In the genomic region with DNA sequence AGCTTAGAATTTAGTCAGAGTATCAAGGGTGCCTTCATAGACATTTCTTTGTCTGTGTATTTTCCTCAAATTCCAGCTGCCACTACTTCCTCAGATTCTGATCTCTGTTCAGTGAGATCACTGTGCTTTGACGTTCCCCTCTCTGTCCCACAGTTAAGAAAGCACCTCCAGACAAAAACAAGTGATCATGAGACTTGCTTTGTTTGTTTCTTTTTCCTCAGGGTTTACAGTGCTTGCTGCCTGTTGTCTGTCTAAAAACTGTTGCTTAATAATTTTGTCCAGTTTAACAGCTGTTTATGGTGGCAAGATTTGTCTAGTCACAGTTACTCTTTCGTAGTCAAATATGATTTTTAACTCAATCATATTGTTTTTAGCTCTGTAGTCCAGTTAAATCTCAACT, we compare ENCODE assay signal across 17 cellular contexts. TPM values are rescaled to one million over a fixed set of nuclear protein-coding genes. Genes with fewer than 3 reads are reported as not detected.
DNase-seq lines count a peak whose midpoint lies in the region; ATAC-seq, FAIRE-seq and TF ChIP-seq lines count a peak whose summit lies in the region.
"Had no signal": no experiment of that assay in that cellular context is flagged by ENCODE, and none has a peak within 500 bp of the region (broad histone marks: within the 10 kb centered on the region; RNA-seq: fewer than 3 reads in every experiment).

No MANE protein-coding gene starts in this region.

- H2AFZ ChIP-seq in GM23338, result no peak overlapping the region
- H2AFZ ChIP-seq in astrocyte (ENCODE audit: low read depth, low read length), result no peak overlapping the region

- H3K4me2 ChIP-seq in GM23338, result no peak overlapping the region
- H3K4me2 ChIP-seq in astrocyte (ENCODE audit: low read length), result no peak overlapping the region

- H3K27ac Mint-ChIP-seq in GM23338 (peak overlapping the region; percentile 0; the same call in 1 of the 2 replicates), astrocyte (ENCODE audit: unreplicated experiment) (peak overlapping the region; percentile 61)
- H3K27ac Mint-ChIP-seq: activated CD4-positive, alpha-beta memory T cell treated with anti-CD3 and anti-CD28 coated beads for 36 hours had no signal

- H3K79me2 ChIP-seq in GM23338 (replicated peaks; ENCODE audit: insufficient read depth) (peaks cover 72% of the 10 kb centered on the region), astrocyte (ENCODE audit: insufficient read depth, low read length) (peaks cover 43% of the 10 kb centered on the region)

- no peaks in the 10 kb centered on the region for H3K36me3 ChIP-seq in GM23338 (ENCODE audit: insufficient read depth)
- no peaks in the 10 kb centered on the region for H3K36me3 ChIP-seq in astrocyte (ENCODE audit: insufficient read depth, low read length)
- peaks cover 0 to 19% of the 10 kb centered on the region in 2 donors for H3K36me3 ChIP-seq in gastroesophageal sphincter
- peaks cover 0 to 11% of the 10 kb centered on the region in 2 donors for H3K36me3 ChIP-seq in psoas muscle (ENCODE audit: insufficient read depth in 1 of 2, low read depth in 1 of 2)

- TF ChIP-seq POLR2A in gastroesophageal sphincter (IDR thresholded peaks at IDR 0.05), result no peak

- H3K4me1 ChIP-seq in GM23338 (ENCODE audit: insufficient read depth) (peaks cover 14% of the 10 kb centered on the region), astrocyte (ENCODE audit: insufficient read depth, low read length) (no peaks in the 10 kb centered on the region), gastroesophageal sphincter (peaks cover 0 to 6% (median 0%) of the 10 kb centered on the region in 3 donors), psoas muscle (peaks cover 15% of the 10 kb centered on the region)
- H3K4me1 ChIP-seq: BLaER1 treated with 17β-estradiol and CSF1 and Interleukin-3, amounts not matched to agents 10 nM and 100 nM had no signal

- 31 to 49% methylated on average over 2 of the region's 2 CpGs for WGBS in gastroesophageal sphincter (ENCODE audit: low coverage in 1 of 2), 2 donors
- 42 to 66% (median 49%) methylated on average over 2 of the region's 2 CpGs for WGBS in psoas muscle, 3 donors

- no peak for TF ChIP-seq EP300 in gastroesophageal sphincter (IDR thresholded peaks at IDR 0.05)

- no peaks in the 10 kb centered on the region for H3F3A ChIP-seq in GM23338 (replicated peaks; ENCODE audit: low read depth)

- H3K4me3 Mint-ChIP-seq in GM23338 (no peak overlapping the region), astrocyte (ENCODE audit: unreplicated experiment) (no peak overlapping the region)
- H3K4me3 Mint-ChIP-seq: activated CD4-positive, alpha-beta memory T cell treated with anti-CD3 and anti-CD28 coated beads for 36 hours had no signal

- H3K27me3 ChIP-seq in GM23338 (ENCODE audit: insufficient read depth), result no peaks in the 10 kb centered on the region
- H3K27me3 ChIP-seq in astrocyte (ENCODE audit: insufficient read depth, low read length), result no peaks in the 10 kb centered on the region
- H3K27me3 ChIP-seq in gastroesophageal sphincter, result no peaks in the 10 kb centered on the region
- H3K27me3 ChIP-seq in psoas muscle (ENCODE audit: insufficient read depth in 3 of 3, low read length in 2 of 3), result no peaks in the 10 kb centered on the region
- H3K27me3 ChIP-seq: BLaER1 treated with 17β-estradiol and CSF1 and Interleukin-3, amounts not matched to agents 10 nM and 100 nM had no signal

- H3K27ac ChIP-seq in GM23338 (ENCODE audit: low read depth) (no peak overlapping the region), astrocyte (ENCODE audit: low read depth, low read length) (no peak overlapping the region), gastroesophageal sphincter (no peak overlapping the region), psoas muscle (peak overlapping the region; percentile 25), coronary artery (no peak overlapping the region)
- H3K27ac ChIP-seq: BLaER1 treated with 17β-estradiol and CSF1 and Interleukin-3, amounts not matched to agents 10 nM and 100 nM had no signal

- no peaks in the 10 kb centered on the region for H3K9me3 ChIP-seq in astrocyte (ENCODE audit: insufficient read depth, low read depth, low read length)
- no peaks in the 10 kb centered on the region for H3K9me3 ChIP-seq in gastroesophageal sphincter
- no peaks in the 10 kb centered on the region for H3K9me3 ChIP-seq in psoas muscle
- H3K9me3 ChIP-seq: HAP-1 had no signal

- intact Hi-C loops in psoas muscle (cut with DNase I), result no loop called here

- H3K9me3 Mint-ChIP-seq in GM23338, result no peaks in the 10 kb centered on the region
- peaks cover 4% of the 10 kb centered on the region for H3K9me3 Mint-ChIP-seq in astrocyte (ENCODE audit: unreplicated experiment)
- H3K9me3 Mint-ChIP-seq: activated CD4-positive, alpha-beta memory T cell treated with anti-CD3 and anti-CD28 coated beads for 36 hours had no signal

- peak; percentile 55 for FAIRE-seq in astrocyte (lab: Jason Lieb, UNC)
- FAIRE-seq: GM18507 had no signal

- H3K27me3 Mint-ChIP-seq in GM23338 (ENCODE audit: insufficient read depth, low read depth, poor library complexity) (no peaks in the 10 kb centered on the region), astrocyte (ENCODE audit: low read depth, unreplicated experiment) (no peaks in the 10 kb centered on the region)
- H3K27me3 Mint-ChIP-seq: activated CD4-positive, alpha-beta memory T cell treated with anti-CD3 and anti-CD28 coated beads for 36 hours had no signal

- no peak overlapping the region for H3K9ac ChIP-seq in astrocyte (ENCODE audit: low read length)
- H3K9ac ChIP-seq: BLaER1 treated with 17β-estradiol and CSF1 and Interleukin-3, amounts not matched to agents 10 nM and 100 nM had no signal

- ATAC-seq in GM23338 (no peak), gastroesophageal sphincter (peak; percentile 61), psoas muscle (no peak), GM19452 (IDR thresholded peaks at IDR 0.05; ENCODE audit: unreplicated experiment) (no peak)
- ATAC-seq: esophagus mucosa, sciatic nerve had no signal

- no peaks in the 10 kb centered on the region for H3K9me2 ChIP-seq in GM23338 (ENCODE audit: insufficient read depth)

- TF ChIP-seq CTCF in GM23338 (conservative IDR thresholded peaks at IDR 0.05; ENCODE audit: low read depth in 2 of 2) (no peak), astrocyte (IDR thresholded peaks at IDR 0.05; ENCODE audit: insufficient read depth, low read depth, low read length) (no peak), gastroesophageal sphincter (IDR thresholded peaks at IDR 0.05) (no peak), psoas muscle (IDR thresholded peaks at IDR 0.05) (no peak), coronary artery (IDR thresholded peaks at IDR 0.05) (no peak)

- H3K36me3 Mint-ChIP-seq in GM23338 (ENCODE audit: low read depth) (peaks cover 19% of the 10 kb centered on the region; the same call in 2 of the 3 replicates), astrocyte (ENCODE audit: low read depth, unreplicated experiment) (peaks cover 11% of the 10 kb centered on the region)

- H3K4me3 ChIP-seq in GM23338 (no peak overlapping the region), astrocyte (ENCODE audit: insufficient read depth, low read depth, low read length) (no peak overlapping the region), gastroesophageal sphincter (no peak overlapping the region), psoas muscle (no peak overlapping the region), coronary artery (no peak overlapping the region)
- H3K4me3 ChIP-seq: BLaER1 treated with 17β-estradiol and CSF1 and Interleukin-3, amounts not matched to agents 10 nM and 100 nM; HAP-1 had no signal

- H3K4me1 Mint-ChIP-seq in GM23338 (peaks cover 23% of the 10 kb centered on the region), astrocyte (ENCODE audit: low read depth, unreplicated experiment) (peaks cover 27% of the 10 kb centered on the region)

- DNase-seq in GM23338 (ENCODE audit: low spot score) (peak; percentile 11), astrocyte (ENCODE audit: low read depth) (peak; percentile 16), psoas muscle (no peak), coronary artery (ENCODE audit: low spot score) (no peak), NCI-H2081 treated with DMSO at 0.1 percent for 48 hours (lab: John Stamatoyannopoulos, UW) (no peak)
- no peak for DNase-seq in activated CD4-positive, alpha-beta T cell treated with anti-CD3 and anti-CD28 coated beads for 48 hours
- DNase-seq: activated CD4-positive, alpha-beta memory T cell treated with anti-CD3 and anti-CD28 coated beads for 36 hours; activated effector memory CD4-positive, alpha-beta T cell treated with anti-CD3 and anti-CD28 coated beads, Interleukin-2, amount 50 U/mL, for 16 hours; NCI-H2107; Right ventricle myocardium superior had no signal

- H4K20me1 ChIP-seq in GM23338 (replicated peaks; ENCODE audit: insufficient read depth) (no peaks in the 10 kb centered on the region), astrocyte (ENCODE audit: insufficient read depth, low read length) (peaks cover 22% of the 10 kb centered on the region)

TF ChIP-seq in GM23338, 12 proteins besides CTCF, POLR2A, EP300 and RAD21 (continues in another document):
- TF ChIP-seq, protein P1, sequence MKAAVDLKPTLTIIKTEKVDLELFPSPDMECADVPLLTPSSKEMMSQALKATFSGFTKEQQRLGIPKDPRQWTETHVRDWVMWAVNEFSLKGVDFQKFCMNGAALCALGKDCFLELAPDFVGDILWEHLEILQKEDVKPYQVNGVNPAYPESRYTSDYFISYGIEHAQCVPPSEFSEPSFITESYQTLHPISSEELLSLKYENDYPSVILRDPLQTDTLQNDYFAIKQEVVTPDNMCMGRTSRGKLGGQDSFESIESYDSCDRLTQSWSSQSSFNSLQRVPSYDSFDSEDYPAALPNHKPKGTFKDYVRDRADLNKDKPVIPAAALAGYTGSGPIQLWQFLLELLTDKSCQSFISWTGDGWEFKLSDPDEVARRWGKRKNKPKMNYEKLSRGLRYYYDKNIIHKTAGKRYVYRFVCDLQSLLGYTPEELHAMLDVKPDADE (IDR thresholded peaks at IDR 0.05), result no peak
- TF ChIP-seq POLR2AphosphoS5 (IDR thresholded peaks at IDR 0.05; ENCODE audit: low read depth) (no peak), EZH2phosphoT487 (IDR thresholded peaks at IDR 0.05; ENCODE audit: unreplicated experiment) (no peak), EZH2 (IDR thresholded peaks at IDR 0.05; ENCODE audit: low read depth, unreplicated experiment) (no peak), ZNF114 (CRISPR knock-in tag; IDR thresholded peaks at IDR 0.05) (no peak)

RNA-seq across cellular contexts. Expression of gene TRUB1, which starts 29.1 kb away (rescaled TPM):
- 32.7 and 34.5 TPM in 2 replicates for total RNA-seq in GM23338 (2014; rRNA removed; shearing (Covaris generic))
- polyA plus RNA-seq in GM23338 (2016; fragmentation: Nextera tagmentation; extraction: Ambion mirVana) (15.0 and 15.5 TPM in 2 replicates), psoas muscle (1 to 10 TPM; 3.3 to 8.9 (median 4.3) TPM)
- total RNA-seq in astrocyte (23.0 and 25.3 TPM in 2 replicates), gastroesophageal sphincter (10 to 100 TPM; 11.8 to 16.8 (median 15.2) TPM), psoas muscle (1 to 10 TPM; 5.4 to 8.8 (median 8.5) TPM)

Comparison
In these comparisons a context has a peak if more than half of its experiments do, and no peak if none do; other contexts are left out.
1. DNase-seq: peak in GM23338 (single experiment) and astrocyte (single experiment); none in psoas muscle (0 of 2), coronary artery (single experiment), NCI-H2081 treated with DMSO at 0.1 percent for 48 hours (single experiment) and activated CD4-positive, alpha-beta T cell treated with anti-CD3 and anti-CD28 coated beads for 48 hours (single experiment).